ENCODE assay signal across 14 cellular contexts in genomic region chr5:53263151-53263550, GRCh38.
A peak's percentile ranks its signal among the peaks of the same experiment; 100 is the strongest.
DNase-seq lines count a peak whose midpoint lies in the region; ATAC-seq and TF ChIP-seq lines count a peak whose summit lies in the region.
"Had no signal": no experiment of that assay in that cellular context is flagged by ENCODE, and none has a peak within 500 bp of the region (broad histone marks: within the 10 kb centered on the region; RNA-seq: fewer than 3 reads in every experiment).

No MANE protein-coding gene starts in this region.

- POLR2A ChIA-PET in CD8-positive, alpha-beta T cell (lab: Charles Lee), result no interaction called here

- CTCF ChIA-PET in CD8-positive, alpha-beta T cell (lab: Charles Lee), result no interaction called here

- H3K4me3 ChIP-seq in heart right ventricle (no peak overlapping the region), fibroblast of the aortic adventitia (ENCODE audit: low read depth, low read length) (no peak overlapping the region)
- no peak overlapping the region for H3K4me3 ChIP-seq in CD8-positive, alpha-beta T cell (ENCODE audit: low read depth, low read length)
- H3K4me3 ChIP-seq: BLaER1 treated with 17β-estradiol and CSF1 and Interleukin-3, amounts not matched to agents 10 nM and 100 nM; HAP-1 had no signal

- H3K36me3 ChIP-seq in heart right ventricle, result no peaks in the 10 kb centered on the region
- no peaks in the 10 kb centered on the region for H3K36me3 ChIP-seq in CD8-positive, alpha-beta T cell (ENCODE audit: insufficient read depth, low read length)
- H3K36me3 ChIP-seq: BLaER1 treated with 17β-estradiol and CSF1 and Interleukin-3, amounts not matched to agents 10 nM and 100 nM; HAP-1 had no signal

- H3K36me3 Mint-ChIP-seq in T-helper 17 cell (ENCODE audit: low read depth) (no peaks in the 10 kb centered on the region), mesothelial cell of epicardium (no peaks in the 10 kb centered on the region)
- H3K36me3 Mint-ChIP-seq in CD8-positive, alpha-beta T cell, result no peaks in the 10 kb centered on the region
- H3K36me3 Mint-ChIP-seq: CD4-positive, CD25-positive, alpha-beta regulatory T cell had no signal

- H3K9me3 Mint-ChIP-seq in CD8-positive, alpha-beta T cell, result no peaks in the 10 kb centered on the region
- peaks cover 10% of the 10 kb centered on the region for H3K9me3 Mint-ChIP-seq in mesothelial cell of epicardium

- no peak for TF ChIP-seq CTCF in heart right ventricle (IDR thresholded peaks at IDR 0.05)
- no peak for TF ChIP-seq CTCF in fibroblast of the aortic adventitia (IDR thresholded peaks at IDR 0.05; ENCODE audit: insufficient read depth, low read length)
- no peak for TF ChIP-seq CTCF in CD8-positive, alpha-beta T cell (IDR thresholded peaks at IDR 0.05)
- no peak for TF ChIP-seq CTCF in mesothelial cell of epicardium (IDR thresholded peaks at IDR 0.05; ENCODE audit: unreplicated experiment)

- H3K4me1 ChIP-seq in heart right ventricle, result no peaks in the 10 kb centered on the region
- H3K4me1 ChIP-seq in CD8-positive, alpha-beta T cell (ENCODE audit: insufficient read depth, low read length), result no peaks in the 10 kb centered on the region
- H3K4me1 ChIP-seq: HAP-1 had no signal

- no peak overlapping the region for H3K27ac Mint-ChIP-seq in T-helper 17 cell
- H3K27ac Mint-ChIP-seq in CD8-positive, alpha-beta T cell, result no peak overlapping the region
- H3K27ac Mint-ChIP-seq in mesothelial cell of epicardium, result no peak overlapping the region
- H3K27ac Mint-ChIP-seq: CD4-positive, CD25-positive, alpha-beta regulatory T cell had no signal

- 90 to 95% methylated on average over 1 of the region's 1 CpG for WGBS in heart right ventricle, 2 donors

- peak; percentile 24 for ATAC-seq in Right ventricle myocardium inferior
- no peak for ATAC-seq in heart right ventricle
- no peak for ATAC-seq in T-helper 17 cell
- no peak for ATAC-seq in CD8-positive, alpha-beta T cell

- no peak overlapping the region for H3K4me3 Mint-ChIP-seq in T-helper 17 cell
- no peak overlapping the region for H3K4me3 Mint-ChIP-seq in CD8-positive, alpha-beta T cell
- H3K4me3 Mint-ChIP-seq in mesothelial cell of epicardium, result no peak overlapping the region
- H3K4me3 Mint-ChIP-seq: CD4-positive, CD25-positive, alpha-beta regulatory T cell had no signal

- H3K27ac ChIP-seq in heart right ventricle, result no peak overlapping the region
- H3K27ac ChIP-seq in CD8-positive, alpha-beta T cell (ENCODE audit: low read depth, low read length), result no peak overlapping the region
- H3K27ac ChIP-seq: BLaER1 treated with 17β-estradiol and CSF1 and Interleukin-3, amounts not matched to agents 10 nM and 100 nM had no signal

- H3K9me3 ChIP-seq in heart right ventricle (peaks cover 0 to 4% (median 0%) of the 10 kb centered on the region in 11 donors), T-helper 17 cell (ENCODE audit: control insufficient read depth, low read length, poor library complexity, severe bottlenecking) (no peaks in the 10 kb centered on the region)
- H3K9me3 ChIP-seq in CD8-positive, alpha-beta T cell (ENCODE audit: low read length), result no peaks in the 10 kb centered on the region
- H3K9me3 ChIP-seq: HAP-1 had no signal

- peaks cover 14% of the 10 kb centered on the region for H3K27me3 Mint-ChIP-seq in T-helper 17 cell
- H3K27me3 Mint-ChIP-seq in CD8-positive, alpha-beta T cell (ENCODE audit: low read depth), result peaks cover 9% of the 10 kb centered on the region
- no peaks in the 10 kb centered on the region for H3K27me3 Mint-ChIP-seq in mesothelial cell of epicardium (ENCODE audit: low read depth)
- H3K27me3 Mint-ChIP-seq: CD4-positive, CD25-positive, alpha-beta regulatory T cell had no signal

- H3K4me1 Mint-ChIP-seq in T-helper 17 cell, result no peaks in the 10 kb centered on the region
- H3K4me1 Mint-ChIP-seq in CD8-positive, alpha-beta T cell (ENCODE audit: low read depth), result no peaks in the 10 kb centered on the region
- H3K4me1 Mint-ChIP-seq in mesothelial cell of epicardium, result no peaks in the 10 kb centered on the region
- H3K4me1 Mint-ChIP-seq: CD4-positive, CD25-positive, alpha-beta regulatory T cell had no signal

- no peaks in the 10 kb centered on the region for H3K27me3 ChIP-seq in heart right ventricle
- H3K27me3 ChIP-seq in CD8-positive, alpha-beta T cell (ENCODE audit: insufficient read depth, low read length), result no peaks in the 10 kb centered on the region
- H3K27me3 ChIP-seq: BLaER1 treated with 17β-estradiol and CSF1 and Interleukin-3, amounts not matched to agents 10 nM and 100 nM had no signal

- intact Hi-C loops in Right ventricle myocardium inferior (cut with DNase I) (loop anchor here (10.0 kb wide), 2 partner anchors 172 to 962 kb away; no protein-coding TSS in a partner anchor), heart right ventricle (cut with DNase I) (loop anchor here in 3 of 10 donors (5.0 to 10.0 kb wide), 3 partner anchors 162 to 962 kb away; no protein-coding TSS in a partner anchor)
- intact Hi-C loops in CD8-positive, alpha-beta T cell (cut with DNase I, micrococcal nuclease), result no loop called here

- DNase-seq in Right ventricle myocardium inferior (ENCODE audit: missing footprints) (no peak), heart right ventricle (no peak), amniotic epithelial cell (ENCODE audit: low read depth) (peak; percentile 62), fibroblast of the aortic adventitia (ENCODE audit: low read depth) (peak; percentile 47), T-helper 17 cell (no peak), mesothelial cell of epicardium (ENCODE audit: low spot score in 2 of 2, unreplicated experiment in 2 of 2) (no peak)
- no peak for DNase-seq in CD8-positive, alpha-beta T cell
- DNase-seq: 8988T; CD4-positive, CD25-positive, alpha-beta regulatory T cell; DND-41; GF-D8; GOT3 had no signal

Comparison
In these comparisons a context has a peak if more than half of its experiments do, and no peak if none do; other contexts are left out.
1. DNase-seq: peak in amniotic epithelial cell (single experiment) and fibroblast of the aortic adventitia (single experiment); none in Right ventricle myocardium inferior (single experiment), heart right ventricle (0 of 2), T-helper 17 cell (0 of 3), CD8-positive, alpha-beta T cell (0 of 7) and mesothelial cell of epicardium (0 of 2).